Comparison of ENCODE assay signal across 1 cellular context in genomic region chr17:31309525-31309924, GRCh38.
TF ChIP-seq lines count a peak whose summit lies in the region.

No MANE protein-coding gene starts in this region.

TF ChIP-seq in GM12878, 131 proteins besides CTCF, POLR2A, EP300 and RAD21 (continued from another document):
- TF ChIP-seq HSF1 (IDR thresholded peaks at IDR 0.05; ENCODE audit: low read depth, low read length) (0 out of 2 replicates have a peak, but pooled peaks have one; percentile 30), MEF2A (IDR thresholded peaks at IDR 0.05; ENCODE audit: insufficient read depth, low read depth, low read length) (0 out of 2 replicates have a peak, but pooled peaks have one; percentile 47)
TF ChIP-seq in GM12878: peak in this region for 12.
